Comparison of ENCODE assay signal across 12 cellular contexts in the genomic region with DNA sequence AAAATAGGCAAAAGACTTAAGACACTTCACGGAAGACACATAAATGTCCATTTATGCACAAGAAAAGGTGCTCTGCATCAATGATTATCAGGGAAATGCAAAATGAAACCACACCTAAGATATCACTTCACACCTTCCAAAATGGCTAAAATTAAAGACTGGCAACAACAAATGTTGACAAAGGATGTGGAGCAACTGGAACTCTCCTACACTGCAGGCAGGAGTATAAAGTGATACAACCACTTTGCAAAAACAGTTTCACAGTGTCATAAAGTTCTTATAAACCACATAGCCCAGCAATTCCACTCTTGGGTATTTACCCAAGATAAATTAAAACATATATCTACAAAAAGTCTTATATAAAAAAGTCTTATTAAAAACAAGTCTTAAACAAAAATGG. TPM values are rescaled to one million over a fixed set of nuclear protein-coding genes. Genes with fewer than 3 reads are reported as not detected.
"Had no signal": no experiment of that assay in that cellular context is flagged by ENCODE, and none has a peak within 500 bp of the region (broad histone marks: within the 10 kb centered on the region; RNA-seq: fewer than 3 reads in every experiment).

No MANE protein-coding gene starts in this region.

- H2AFZ ChIP-seq: GM23248, GM23338 had no signal

- H3K9me3 ChIP-seq: HAP-1 had no signal

- ATAC-seq: GM23338, HCT116 had no signal

- H3K4me3 ChIP-seq: GM23248, GM23338, HAP-1 had no signal

- FAIRE-seq: H1, H54 had no signal

- H3K36me3 ChIP-seq: HAP-1 had no signal

- DNase-seq: GM23248, GOT3, H7, H9, HCEC 1CT, HFFc6 had no signal

- H3K4me2 ChIP-seq: GM23338 had no signal

- H3K27ac ChIP-seq: GM23248 had no signal

- H3K9ac ChIP-seq: GM23248 had no signal

RNA-seq across cellular contexts. Expression of a gene that starts 52.8 kb away (rescaled TPM):
- total RNA-seq: GM23248, GM23338, H1, H4, H7, H9, HFFc6 had no signal
- polyA plus RNA-seq: GM23248, GM23338, H1 had no signal
